19 cellular contexts compared by ENCODE assay signal in the genomic region with DNA sequence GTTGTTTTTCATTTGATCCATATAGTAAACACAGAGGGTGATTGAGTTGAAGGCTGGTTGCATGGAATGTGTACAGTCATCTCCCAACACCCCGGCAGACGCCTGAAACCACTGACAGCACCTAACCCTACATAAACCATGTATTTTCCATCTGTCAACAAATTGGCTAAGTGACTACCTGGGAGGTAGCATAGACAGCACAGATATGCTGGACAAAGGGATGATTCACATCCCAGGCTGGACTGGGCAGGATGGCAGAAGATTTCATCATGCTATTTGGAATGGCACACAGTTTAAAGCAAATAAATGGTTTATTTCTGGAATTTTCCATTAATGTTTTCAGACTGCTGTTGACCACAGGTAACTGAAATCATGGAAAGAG. TPM values are rescaled to one million over a fixed set of nuclear protein-coding genes. Genes with fewer than 3 reads are reported as not detected.
DNase-seq lines count a peak whose midpoint lies in the region; ATAC-seq, FAIRE-seq and TF ChIP-seq lines count a peak whose summit lies in the region.
"Had no signal": no experiment of that assay in that cellular context is flagged by ENCODE, and none has a peak within 500 bp of the region (broad histone marks: within the 10 kb centered on the region; RNA-seq: fewer than 3 reads in every experiment).

No MANE protein-coding gene starts in this region.

- H3K4me1 ChIP-seq in SJCRH30, result peaks cover 17% of the 10 kb centered on the region; the same call in 1 of the 2 replicates
- no peaks in the 10 kb centered on the region for H3K4me1 ChIP-seq in endothelial cell of umbilical vein (ENCODE audit: control insufficient read depth, extremely low read depth, insufficient read depth, low read length)
- no peaks in the 10 kb centered on the region for H3K4me1 ChIP-seq in transverse colon
- H3K4me1 ChIP-seq: sigmoid colon had no signal

- peak; percentile 31 for FAIRE-seq in endothelial cell of umbilical vein (lab: Jason Lieb, UNC)
- FAIRE-seq: H54 had no signal

- H3K27ac ChIP-seq in SJCRH30, result peak overlapping the region; percentile 61
- H3K27ac ChIP-seq in endothelial cell of umbilical vein (ENCODE audit: insufficient read depth, low read depth, low read length), result no peak overlapping the region
- no peak overlapping the region for H3K27ac ChIP-seq in transverse colon
- H3K27ac ChIP-seq: sigmoid colon had no signal

- no peaks in the 10 kb centered on the region for H3K9me1 ChIP-seq in endothelial cell of umbilical vein (replicated peaks; ENCODE audit: control insufficient read depth, extremely low read depth, insufficient read depth, low read length)

- dilution Hi-C loops in endothelial cell of umbilical vein (cut with MboI; ENCODE audit: extremely low pct_ligation_motif_present, low sequenced_read_pairs), result no loop called here

- H2AFZ ChIP-seq in endothelial cell of umbilical vein (ENCODE audit: low read depth, low read length), result no peak overlapping the region

- CTCF ChIA-PET in endothelial cell of umbilical vein (lab: Charles Lee), result interaction anchor here (1.3 kb wide), 1 partner anchor 208 kb away, joined by 6 read pairs; no protein-coding TSS in a partner anchor

- H3K9ac ChIP-seq in endothelial cell of umbilical vein (replicated peaks; ENCODE audit: extremely low read depth, insufficient read depth, low read length), result no peak overlapping the region

- intact Hi-C loops in endothelial cell of umbilical vein (cut with micrococcal nuclease), result no loop called here
- intact Hi-C loops in transverse colon (cut with DNase I; ENCODE audit: low total_unique reads), result no loop called here

- POLR2A ChIA-PET in endothelial cell of umbilical vein (lab: Charles Lee), result no interaction called here

- H3K4me2 ChIP-seq in endothelial cell of umbilical vein (ENCODE audit: insufficient read depth, low read length), result no peak overlapping the region

- in situ Hi-C loops in transverse colon (cut with MboI; ENCODE audit: low pct_ligation_motif_present in 1 of 4, low pct_unique_long_range_greater_than_20kb in 1 of 4, low sequenced_read_pairs in 3 of 4), result no loop called here

- 83% methylated on average over 2 of the region's 2 CpGs; no CpG with 5 or more reads in 1 of the 2 donors for WGBS in transverse colon (ENCODE audit: low coverage in 1 of 2), 2 donors

- TF ChIP-seq EP300 in transverse colon (IDR thresholded peaks at IDR 0.05; ENCODE audit: low read depth), result no peak

- peaks cover 2% of the 10 kb centered on the region for H4K20me1 ChIP-seq in endothelial cell of umbilical vein (replicated peaks; ENCODE audit: control insufficient read depth, extremely low read depth, insufficient read depth, low read length)

- H3K79me2 ChIP-seq in endothelial cell of umbilical vein (ENCODE audit: control insufficient read depth, insufficient read depth, low read length), result no peaks in the 10 kb centered on the region

- no peak for ATAC-seq in GM18502 (IDR thresholded peaks at IDR 0.05; ENCODE audit: poor library complexity, unreplicated experiment)
- ATAC-seq: esophagus mucosa had no signal

- no TSS peak for BruUV-seq in endothelial cell of umbilical vein (replicated peaks; lab: Mats Ljungman, UMichigan)

- no peaks in the 10 kb centered on the region for H3K9me3 ChIP-seq in SJCRH30 (replicated peaks)
- H3K9me3 ChIP-seq in endothelial cell of umbilical vein (replicated peaks; ENCODE audit: control insufficient read depth, insufficient read depth, low read length), result no peaks in the 10 kb centered on the region
- no peaks in the 10 kb centered on the region for H3K9me3 ChIP-seq in transverse colon
- H3K9me3 ChIP-seq: sigmoid colon had no signal

- TF ChIP-seq POLR2A in endothelial cell of umbilical vein (IDR thresholded peaks at IDR 0.05; ENCODE audit: low read depth, low read length) (no peak), erythroblast (IDR thresholded peaks at IDR 0.05; ENCODE audit: low read length) (no peak), transverse colon (IDR thresholded peaks at IDR 0.05) (no peak)

- peak; percentile 30 for DNase-seq in HCEC 1CT
- peak; percentile 25 to 36 for DNase-seq in SJCRH30
- DNase-seq in endothelial cell of umbilical vein (ENCODE audit: low read depth, low spot score), result no peak
- peak; percentile 88 for DNase-seq in renal cortical epithelial cell (ENCODE audit: low read depth)
- DNase-seq in NCI-H1092 treated with DMSO at 0.1 percent for 48 hours (lab: John Stamatoyannopoulos, UW), result no peak
- DNase-seq in erythroblast (lab: John Stamatoyannopoulos, UW), result no peak
- DNase-seq in transverse colon, result no peak
- DNase-seq: activated B cell treated with CpG ODN at 0.5 μM for 24 hours; activated naive CD4-positive, alpha-beta T cell treated with anti-CD3 and anti-CD28 coated beads, Interleukin-2, amount 50 U/mL, for 16 hours; CD4-positive, alpha-beta T cell; MM.1S; NCI-H2171; sigmoid colon; stimulated activated naive CD4-positive, alpha-beta T cell treated with Interleukin-2 at 50 U/mL for 16 hours had no signal

- TF ChIP-seq CTCF in endothelial cell of umbilical vein (IDR thresholded peaks at IDR 0.05; ENCODE audit: extremely low read depth in 1 of 2, insufficient read depth in 1 of 2, low read depth in 1 of 2, low read length in 2 of 2), result no peak
- no peak for TF ChIP-seq CTCF in transverse colon (IDR thresholded peaks at IDR 0.05)

- H3K27me3 ChIP-seq in SJCRH30, result no peaks in the 10 kb centered on the region
- H3K27me3 ChIP-seq in endothelial cell of umbilical vein (ENCODE audit: control insufficient read depth in 2 of 2, insufficient read depth in 2 of 2, low read length in 2 of 2), result peaks cover 0 to 2% of the 10 kb centered on the region in 2 experiments
- H3K27me3 ChIP-seq in transverse colon, result no peaks in the 10 kb centered on the region
- H3K27me3 ChIP-seq: sigmoid colon had no signal

- H3K36me3 ChIP-seq in SJCRH30 (no peaks in the 10 kb centered on the region), endothelial cell of umbilical vein (ENCODE audit: control insufficient read depth in 2 of 2, extremely low read depth in 1 of 2, insufficient read depth in 2 of 2, low read length in 2 of 2) (no peaks in the 10 kb centered on the region), transverse colon (no peaks in the 10 kb centered on the region)
- H3K36me3 ChIP-seq: sigmoid colon had no signal

- H3K4me3 ChIP-seq in SJCRH30 (no peak overlapping the region), endothelial cell of umbilical vein (replicated peaks in 1 of 3; ENCODE audit: insufficient read depth in 1 of 3, low read depth in 1 of 3, low read length in 3 of 3) (no peak overlapping the region), transverse colon (no peak overlapping the region)
- H3K4me3 ChIP-seq: lung, sigmoid colon had no signal

TF ChIP-seq in endothelial cell of umbilical vein, 7 proteins besides CTCF, POLR2A, EP300 and RAD21:
- TF ChIP-seq GATA2 (IDR thresholded peaks at IDR 0.05; ENCODE audit: insufficient read depth, insufficient read length, low read depth, low read length), result no peak
- no peak for TF ChIP-seq MAX (IDR thresholded peaks at IDR 0.05; ENCODE audit: insufficient read depth, insufficient read length)
- no peak for TF ChIP-seq EZH2 (IDR thresholded peaks at IDR 0.05; ENCODE audit: borderline replicate concordance, low read depth, low read length, severe bottlenecking)

RNA-seq across cellular contexts. Expression of gene VIP, which starts 4.4 kb away (rescaled TPM):
- not detected in 2 replicates for total RNA-seq in SJCRH30 (2014; rRNA removed; shearing (Covaris generic))
- total RNA-seq in endothelial cell of umbilical vein, result 1.2 and 2.0 TPM in 2 replicates
- polyA plus RNA-seq in endothelial cell of umbilical vein, result 0.70 and 0.89 TPM in 2 replicates
- polyA plus RNA-seq in endothelial cell of umbilical vein (2011; cell fraction: cytosol; rRNA removed), result 0.23 and 0.42 TPM in 2 replicates
- 16.7 and 19.2 TPM in 2 replicates for polyA plus RNA-seq in endothelial cell of umbilical vein (2011; cell fraction: nucleus; rRNA removed)
- 0.42 and 1.3 TPM in 2 replicates for polyA plus RNA-seq in endothelial cell of umbilical vein (2012)
- 0.49 and 1.3 TPM in 2 replicates for polyA minus RNA-seq in endothelial cell of umbilical vein
- not detected for polyA minus RNA-seq in endothelial cell of umbilical vein (2011; cell fraction: cytosol; rRNA and poly(A)+ RNA removed)
- polyA minus RNA-seq in endothelial cell of umbilical vein (2011; cell fraction: nucleus; rRNA and poly(A)+ RNA removed), result 1.3 and 2.2 TPM in 2 replicates
- total RNA-seq in renal cortical epithelial cell, result not detected in 2 replicates
- 10 to 100 TPM; 12.8 to 24.1 (median 19.6) TPM for total RNA-seq in transverse colon
- total RNA-seq: activated B cell treated with CpG ODN at 0.5 μM for 24 hours; CD4-positive, alpha-beta T cell; esophagus mucosa; neural crest cell had no signal

RNA-seq across cellular contexts. Expression of gene MYCT1, which starts 48.5 kb away (rescaled TPM):
- total RNA-seq in SJCRH30 (2014; rRNA removed; shearing (Covaris generic)), result 0.04 TPM in 1 of 2 replicates, not detected in the other
- total RNA-seq in endothelial cell of umbilical vein (106 and 119 TPM in 2 replicates), renal cortical epithelial cell (0.15 and 0.52 TPM in 2 replicates), transverse colon (1 to 10 TPM in 2 of 4 donors, under 1 TPM in 1, not detected in 1; 0.20 to 2.4 (median 2.3) TPM)
- 103 and 110 TPM in 2 replicates for polyA plus RNA-seq in endothelial cell of umbilical vein
- 88.0 and 93.5 TPM in 2 replicates for polyA plus RNA-seq in endothelial cell of umbilical vein (2011; cell fraction: cytosol; rRNA removed)
- polyA plus RNA-seq in endothelial cell of umbilical vein (2011; cell fraction: nucleus; rRNA removed), result 108 and 121 TPM in 2 replicates
- 61.9 and 87.5 TPM in 2 replicates for polyA plus RNA-seq in endothelial cell of umbilical vein (2012)
- polyA minus RNA-seq in endothelial cell of umbilical vein, result 188 and 189 TPM in 2 replicates
- not detected for polyA minus RNA-seq in endothelial cell of umbilical vein (2011; cell fraction: cytosol; rRNA and poly(A)+ RNA removed)
- polyA minus RNA-seq in endothelial cell of umbilical vein (2011; cell fraction: nucleus; rRNA and poly(A)+ RNA removed), result 138 and 188 TPM in 2 replicates
- total RNA-seq: activated B cell treated with CpG ODN at 0.5 μM for 24 hours; CD4-positive, alpha-beta T cell; neural crest cell had no signal

Comparison
In these comparisons a context has a peak if more than half of its experiments do, and no peak if none do; other contexts are left out.
1. DNase-seq: peak in HCEC 1CT (single experiment), SJCRH30 (2 of 2) and renal cortical epithelial cell (single experiment); none in endothelial cell of umbilical vein (single experiment), NCI-H1092 treated with DMSO at 0.1 percent for 48 hours (single experiment), erythroblast (0 of 2) and transverse colon (single experiment).
2. RNA of gene MYCT1, which starts 48.5 kb away (total RNA-seq): 106 to 119 TPM in endothelial cell of umbilical vein; 0.20 to 2.4 TPM in transverse colon, 0.15 to 0.52 TPM in renal cortical epithelial cell and 0.04 TPM in SJCRH30; every median in the first group is over 10 times any median in the second.